Comparison of ENCODE assay signal across 7 cellular contexts in genomic region chr18:79519751-79520472, GRCh38.
DNase-seq lines count a peak whose midpoint lies in the region; ATAC-seq lines count a peak whose summit lies in the region.

No MANE protein-coding gene starts in this region.

- no peak for ATAC-seq in GM21576 (IDR thresholded peaks at IDR 0.05; ENCODE audit: unreplicated experiment)

- DNase-seq in OCI-M1 (lab: John Stamatoyannopoulos, UW), result peak; percentile 89
- DNase-seq in activated naive CD4-positive, alpha-beta T cell treated with Interleukin-2 at 50 U/mL for 16 hours, result peak; percentile 49
- peak; percentile 20 to 32 (median 26) for DNase-seq in immature natural killer cell
- DNase-seq in GDM1 (lab: John Stamatoyannopoulos, UW), result no peak
- DNase-seq in SKM-1 treated with dmso at 0.1 percent for 144 hours (lab: John Stamatoyannopoulos, UW; ENCODE audit: unreplicated experiment), result no peak

- peaks cover 7 to 20% (median 14%) of the 10 kb centered on the region in 3 donors for H3K27me3 Mint-ChIP-seq in immature natural killer cell (ENCODE audit: low read depth in 3 of 3)
- no peaks in the 10 kb centered on the region for H3K27me3 Mint-ChIP-seq in stimulated activated naive CD8-positive, alpha-beta T cell treated with anti-CD3 and anti-CD28 coated beads, Interleukin-15, Interleukin-2, amounts not matched to agents 100 ng/mL and 50 ng/mL, for 24 hours

- peaks cover 60 to 63% of the 10 kb centered on the region in 2 donors for H3K4me1 Mint-ChIP-seq in immature natural killer cell
- H3K4me1 Mint-ChIP-seq in stimulated activated naive CD8-positive, alpha-beta T cell treated with anti-CD3 and anti-CD28 coated beads, Interleukin-15, Interleukin-2, amounts not matched to agents 100 ng/mL and 50 ng/mL, for 24 hours (ENCODE audit: low read depth), result peaks cover 91% of the 10 kb centered on the region

- peak overlapping the region; percentile 56 to 79 (median 62) for H3K4me3 Mint-ChIP-seq in immature natural killer cell
- peak overlapping the region; percentile 78 for H3K4me3 Mint-ChIP-seq in stimulated activated naive CD8-positive, alpha-beta T cell treated with anti-CD3 and anti-CD28 coated beads, Interleukin-15, Interleukin-2, amounts not matched to agents 100 ng/mL and 50 ng/mL, for 24 hours

- H3K27ac Mint-ChIP-seq in immature natural killer cell, result peak overlapping the region in 5 of 6 donors; percentile 28 to 76 (median 68)
- peak overlapping the region; percentile 99 for H3K27ac Mint-ChIP-seq in stimulated activated naive CD8-positive, alpha-beta T cell treated with anti-CD3 and anti-CD28 coated beads, Interleukin-15, Interleukin-2, amounts not matched to agents 100 ng/mL and 50 ng/mL, for 24 hours

- H3K36me3 Mint-ChIP-seq in immature natural killer cell, result peaks cover 0 to 4% (median 0%) of the 10 kb centered on the region in 3 donors
- peaks cover 17% of the 10 kb centered on the region for H3K36me3 Mint-ChIP-seq in stimulated activated naive CD8-positive, alpha-beta T cell treated with anti-CD3 and anti-CD28 coated beads, Interleukin-15, Interleukin-2, amounts not matched to agents 100 ng/mL and 50 ng/mL, for 24 hours (ENCODE audit: low read depth)

- H3K9me3 Mint-ChIP-seq in immature natural killer cell, result no peaks in the 10 kb centered on the region
- no peaks in the 10 kb centered on the region for H3K9me3 Mint-ChIP-seq in stimulated activated naive CD8-positive, alpha-beta T cell treated with anti-CD3 and anti-CD28 coated beads, Interleukin-15, Interleukin-2, amounts not matched to agents 100 ng/mL and 50 ng/mL, for 24 hours

Comparison
In these comparisons a context has a peak if more than half of its experiments do, and no peak if none do; other contexts are left out.
1. DNase-seq: peak in OCI-M1 (single experiment), activated naive CD4-positive, alpha-beta T cell treated with Interleukin-2 at 50 U/mL for 16 hours (single experiment) and immature natural killer cell (3 of 3); none in GDM1 (single experiment) and SKM-1 treated with dmso at 0.1 percent for 144 hours (single experiment).